2 cellular contexts compared by ENCODE assay signal in genomic region chr22:21697021-21697771, GRCh38.
TF ChIP-seq lines count a peak whose summit lies in the region.

No MANE protein-coding gene starts in this region.

TF ChIP-seq in SK-N-SH, 30 proteins besides CTCF, POLR2A, EP300 and RAD21:
- no peak for TF ChIP-seq NFIC (IDR thresholded peaks at IDR 0.05; ENCODE audit: borderline replicate concordance)
- TF ChIP-seq USF1 (IDR thresholded peaks at IDR 0.05; ENCODE audit: borderline replicate concordance, low read depth) = no peak
- TF ChIP-seq MAX (IDR thresholded peaks at IDR 0.05; ENCODE audit: low read depth) = no peak
- TF ChIP-seq GABPA (IDR thresholded peaks at IDR 0.05; ENCODE audit: low read depth) = no peak
- TF ChIP-seq PBX3 (IDR thresholded peaks at IDR 0.05) = no peak
- TF ChIP-seq SMC3 (IDR thresholded peaks at IDR 0.05; ENCODE audit: low read depth, low read length) = no peak
- no peak for TF ChIP-seq MEF2A (IDR thresholded peaks at IDR 0.05; ENCODE audit: borderline replicate concordance, low read depth)
- no peak for TF ChIP-seq RCOR1 (IDR thresholded peaks at IDR 0.05; ENCODE audit: low read length)
- no peak for TF ChIP-seq POLR2AphosphoS5 (IDR thresholded peaks at IDR 0.05; ENCODE audit: low read depth, low read length)
- TF ChIP-seq, protein P1, sequence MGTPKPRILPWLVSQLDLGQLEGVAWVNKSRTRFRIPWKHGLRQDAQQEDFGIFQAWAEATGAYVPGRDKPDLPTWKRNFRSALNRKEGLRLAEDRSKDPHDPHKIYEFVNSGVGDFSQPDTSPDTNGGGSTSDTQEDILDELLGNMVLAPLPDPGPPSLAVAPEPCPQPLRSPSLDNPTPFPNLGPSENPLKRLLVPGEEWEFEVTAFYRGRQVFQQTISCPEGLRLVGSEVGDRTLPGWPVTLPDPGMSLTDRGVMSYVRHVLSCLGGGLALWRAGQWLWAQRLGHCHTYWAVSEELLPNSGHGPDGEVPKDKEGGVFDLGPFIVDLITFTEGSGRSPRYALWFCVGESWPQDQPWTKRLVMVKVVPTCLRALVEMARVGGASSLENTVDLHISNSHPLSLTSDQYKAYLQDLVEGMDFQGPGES (IDR thresholded peaks at IDR 0.05; ENCODE audit: low read depth, low read length) = no peak
- TF ChIP-seq TEAD4 (IDR thresholded peaks at IDR 0.05; ENCODE audit: borderline replicate concordance, insufficient read depth) = no peak
- TF ChIP-seq EZH2phosphoT487 (IDR thresholded peaks at IDR 0.05; ENCODE audit: borderline replicate concordance, low read depth) = no peak
- TF ChIP-seq MXI1 (IDR thresholded peaks at IDR 0.05; ENCODE audit: low read depth, low read length) = no peak
- TF ChIP-seq GATA2 (CRISPR knock-in tag; IDR thresholded peaks at IDR 0.05) = no peak
- TF ChIP-seq, protein P2, sequence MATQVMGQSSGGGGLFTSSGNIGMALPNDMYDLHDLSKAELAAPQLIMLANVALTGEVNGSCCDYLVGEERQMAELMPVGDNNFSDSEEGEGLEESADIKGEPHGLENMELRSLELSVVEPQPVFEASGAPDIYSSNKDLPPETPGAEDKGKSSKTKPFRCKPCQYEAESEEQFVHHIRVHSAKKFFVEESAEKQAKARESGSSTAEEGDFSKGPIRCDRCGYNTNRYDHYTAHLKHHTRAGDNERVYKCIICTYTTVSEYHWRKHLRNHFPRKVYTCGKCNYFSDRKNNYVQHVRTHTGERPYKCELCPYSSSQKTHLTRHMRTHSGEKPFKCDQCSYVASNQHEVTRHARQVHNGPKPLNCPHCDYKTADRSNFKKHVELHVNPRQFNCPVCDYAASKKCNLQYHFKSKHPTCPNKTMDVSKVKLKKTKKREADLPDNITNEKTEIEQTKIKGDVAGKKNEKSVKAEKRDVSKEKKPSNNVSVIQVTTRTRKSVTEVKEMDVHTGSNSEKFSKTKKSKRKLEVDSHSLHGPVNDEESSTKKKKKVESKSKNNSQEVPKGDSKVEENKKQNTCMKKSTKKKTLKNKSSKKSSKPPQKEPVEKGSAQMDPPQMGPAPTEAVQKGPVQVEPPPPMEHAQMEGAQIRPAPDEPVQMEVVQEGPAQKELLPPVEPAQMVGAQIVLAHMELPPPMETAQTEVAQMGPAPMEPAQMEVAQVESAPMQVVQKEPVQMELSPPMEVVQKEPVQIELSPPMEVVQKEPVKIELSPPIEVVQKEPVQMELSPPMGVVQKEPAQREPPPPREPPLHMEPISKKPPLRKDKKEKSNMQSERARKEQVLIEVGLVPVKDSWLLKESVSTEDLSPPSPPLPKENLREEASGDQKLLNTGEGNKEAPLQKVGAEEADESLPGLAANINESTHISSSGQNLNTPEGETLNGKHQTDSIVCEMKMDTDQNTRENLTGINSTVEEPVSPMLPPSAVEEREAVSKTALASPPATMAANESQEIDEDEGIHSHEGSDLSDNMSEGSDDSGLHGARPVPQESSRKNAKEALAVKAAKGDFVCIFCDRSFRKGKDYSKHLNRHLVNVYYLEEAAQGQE (IDR thresholded peaks at IDR 0.05; ENCODE audit: low read depth, low read length) = no peak
- no peak for TF ChIP-seq FOSL2 (IDR thresholded peaks at IDR 0.05; ENCODE audit: borderline replicate concordance, low read depth)
- no peak for TF ChIP-seq RXRA (IDR thresholded peaks at IDR 0.05; ENCODE audit: borderline replicate concordance, low read depth)
- TF ChIP-seq SIN3A (IDR thresholded peaks at IDR 0.05; ENCODE audit: borderline replicate concordance, low read depth, low read length) = no peak

TF ChIP-seq in SK-N-SH treated with all-trans-retinoic acid at 6 μM for 48 hours, 23 proteins besides CTCF, POLR2A, EP300 and RAD21:
- TF ChIP-seq CSRNP3 (CRISPR knock-in tag; IDR thresholded peaks at IDR 0.05) (no peak), ZFP30 (CRISPR knock-in tag; IDR thresholded peaks at IDR 0.05) (no peak), ARNTL (CRISPR knock-in tag; IDR thresholded peaks at IDR 0.05; ENCODE audit: borderline replicate concordance, low read depth) (no peak), PPARA (CRISPR knock-in tag; IDR thresholded peaks at IDR 0.05; ENCODE audit: borderline replicate concordance) (no peak), RARB (CRISPR knock-in tag; IDR thresholded peaks at IDR 0.05) (no peak), ISL1 (CRISPR knock-in tag; IDR thresholded peaks at IDR 0.05) (no peak), TOX (CRISPR knock-in tag; IDR thresholded peaks at IDR 0.05; ENCODE audit: borderline replicate concordance) (no peak), ZNF8 (CRISPR knock-in tag; IDR thresholded peaks at IDR 0.05) (no peak), ZFP3 (CRISPR knock-in tag; IDR thresholded peaks at IDR 0.05) (no peak), ESRRG (CRISPR knock-in tag; IDR thresholded peaks at IDR 0.05) (no peak), POU6F1 (CRISPR knock-in tag; IDR thresholded peaks at IDR 0.05; ENCODE audit: borderline replicate concordance, low read depth) (no peak)
- TF ChIP-seq, protein P3, sequence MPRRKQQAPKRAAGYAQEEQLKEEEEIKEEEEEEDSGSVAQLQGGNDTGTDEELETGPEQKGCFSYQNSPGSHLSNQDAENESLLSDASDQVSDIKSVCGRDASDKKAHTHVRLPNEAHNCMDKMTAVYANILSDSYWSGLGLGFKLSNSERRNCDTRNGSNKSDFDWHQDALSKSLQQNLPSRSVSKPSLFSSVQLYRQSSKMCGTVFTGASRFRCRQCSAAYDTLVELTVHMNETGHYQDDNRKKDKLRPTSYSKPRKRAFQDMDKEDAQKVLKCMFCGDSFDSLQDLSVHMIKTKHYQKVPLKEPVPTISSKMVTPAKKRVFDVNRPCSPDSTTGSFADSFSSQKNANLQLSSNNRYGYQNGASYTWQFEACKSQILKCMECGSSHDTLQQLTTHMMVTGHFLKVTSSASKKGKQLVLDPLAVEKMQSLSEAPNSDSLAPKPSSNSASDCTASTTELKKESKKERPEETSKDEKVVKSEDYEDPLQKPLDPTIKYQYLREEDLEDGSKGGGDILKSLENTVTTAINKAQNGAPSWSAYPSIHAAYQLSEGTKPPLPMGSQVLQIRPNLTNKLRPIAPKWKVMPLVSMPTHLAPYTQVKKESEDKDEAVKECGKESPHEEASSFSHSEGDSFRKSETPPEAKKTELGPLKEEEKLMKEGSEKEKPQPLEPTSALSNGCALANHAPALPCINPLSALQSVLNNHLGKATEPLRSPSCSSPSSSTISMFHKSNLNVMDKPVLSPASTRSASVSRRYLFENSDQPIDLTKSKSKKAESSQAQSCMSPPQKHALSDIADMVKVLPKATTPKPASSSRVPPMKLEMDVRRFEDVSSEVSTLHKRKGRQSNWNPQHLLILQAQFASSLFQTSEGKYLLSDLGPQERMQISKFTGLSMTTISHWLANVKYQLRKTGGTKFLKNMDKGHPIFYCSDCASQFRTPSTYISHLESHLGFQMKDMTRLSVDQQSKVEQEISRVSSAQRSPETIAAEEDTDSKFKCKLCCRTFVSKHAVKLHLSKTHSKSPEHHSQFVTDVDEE (CRISPR knock-in tag; IDR thresholded peaks at IDR 0.05) = no peak
